33 cellular contexts compared by ENCODE assay signal in genomic region chr9:136259517-136259813, GRCh38. TPM values are rescaled to one million over a fixed set of nuclear protein-coding genes. Genes with fewer than 3 reads are reported as not detected.
DNase-seq lines count a peak whose midpoint lies in the region; ATAC-seq and TF ChIP-seq lines count a peak whose summit lies in the region.
"Had no signal": no experiment of that assay in that cellular context is flagged by ENCODE, and none has a peak within 500 bp of the region (broad histone marks: within the 10 kb centered on the region; RNA-seq: fewer than 3 reads in every experiment).

No MANE protein-coding gene starts in this region.

- no peaks in the 10 kb centered on the region for H3K4me1 Mint-ChIP-seq in endodermal cell
- H3K4me1 Mint-ChIP-seq: CD14-positive monocyte; CD8-positive, alpha-beta memory T cell had no signal

- no peak for ATAC-seq in Right ventricle myocardium inferior
- ATAC-seq in left ventricle myocardium superior: no peak
- peak; percentile 25 for ATAC-seq in omental fat pad (ENCODE audit: low FRiP score)
- ATAC-seq in HG03457 (IDR thresholded peaks at IDR 0.05; ENCODE audit: unreplicated experiment): no peak
- ATAC-seq: GM12878, HepG2 had no signal

- no peaks in the 10 kb centered on the region for H3K9me3 Mint-ChIP-seq in endodermal cell
- H3K9me3 Mint-ChIP-seq: CD14-positive monocyte; CD8-positive, alpha-beta memory T cell had no signal

- 73 to 78% methylated on average over 3 to 4 of the region's 4 CpGs for WGBS in endodermal cell (ENCODE audit: insufficient coverage in 1 of 2, insufficient read length in 1 of 2), 2 experiments

- H3K27me3 Mint-ChIP-seq in endodermal cell (ENCODE audit: insufficient read depth): no peaks in the 10 kb centered on the region

- H3K36me3 Mint-ChIP-seq in endodermal cell (ENCODE audit: low read depth): no peaks in the 10 kb centered on the region
- H3K36me3 Mint-ChIP-seq: CD14-positive monocyte; CD8-positive, alpha-beta memory T cell had no signal

- intact Hi-C loops in Right ventricle myocardium inferior (cut with DNase I): no loop called here
- intact Hi-C loops in left ventricle myocardium superior (cut with micrococcal nuclease): no loop called here

- H3K9ac ChIP-seq in endodermal cell (ENCODE audit: extremely low read depth, low read length, poor library complexity, severe bottlenecking): no peak overlapping the region
- H3K9ac ChIP-seq: GM23248 had no signal

- H3K27ac Mint-ChIP-seq in endodermal cell: no peak overlapping the region
- H3K27ac Mint-ChIP-seq: CD14-positive monocyte; CD8-positive, alpha-beta memory T cell had no signal

- DNase-seq in Right ventricle myocardium inferior (ENCODE audit: missing footprints): peak; percentile 47
- DNase-seq in left ventricle myocardium superior: no peak
- peak; percentile 27 for DNase-seq in NCI-H69 (lab: John Stamatoyannopoulos, UW)
- DNase-seq in endodermal cell: no peak
- DNase-seq in omental fat pad (ENCODE audit: low spot score): no peak
- DNase-seq in inferior parietal cortex (ENCODE audit: extremely low spot score): no peak
- no peak for DNase-seq in AML-193 (lab: John Stamatoyannopoulos, UW)
- DNase-seq: CD8-positive, alpha-beta memory T cell; GM23248; HCEC 1CT; Karpas-422; NCI-H1092 treated with DMSO at 0.1 percent for 48 hours; NCI-H1436; NCI-H187; NCI-H2081 treated with DMSO at 0.1 percent for 48 hours; NCI-H2171; NCI-H226; NCI-H510A; NCI-H748 treated with DMSO at 0.1 percent for 48 hours; NK-92 treated with Interleukin-12 subunit alpha and Interleukin-12 subunit beta, amount 100 ng/mL, for 24 hours; PC-9; SHP77; T-helper 1 cell had no signal

- TF ChIP-seq CTCF in endodermal cell (conservative IDR thresholded peaks at IDR 0.05) (no peak), omental fat pad (IDR thresholded peaks at IDR 0.05) (no peak)

- no peaks in the 10 kb centered on the region for H3K36me3 ChIP-seq in endodermal cell (ENCODE audit: control insufficient read depth, insufficient read depth, low read length)

- H3K4me3 Mint-ChIP-seq in endodermal cell: no peak overlapping the region
- H3K4me3 Mint-ChIP-seq: CD14-positive monocyte; CD8-positive, alpha-beta memory T cell had no signal

- H3K9me3 ChIP-seq in endodermal cell (ENCODE audit: control insufficient read depth, low read length): no peaks in the 10 kb centered on the region

- no peak overlapping the region for H3K4me3 ChIP-seq in endodermal cell (ENCODE audit: low read length)
- H3K4me3 ChIP-seq: GM12878, GM23248, PC-9 had no signal

- peaks cover 3% of the 10 kb centered on the region for H3K4me1 ChIP-seq in endodermal cell (ENCODE audit: control insufficient read depth, insufficient read depth, low read length)

- H3K27ac ChIP-seq in endodermal cell (ENCODE audit: low read depth, low read length): peak overlapping the region; percentile 32
- H3K27ac ChIP-seq: GM23248, PC-9 had no signal

- H3K27me3 ChIP-seq in endodermal cell (ENCODE audit: control insufficient read depth, insufficient read depth, low read length, poor library complexity, severe bottlenecking): no peaks in the 10 kb centered on the region

RNA-seq across cellular contexts. Expression of gene QSOX2, which starts 13.9 kb away (rescaled TPM):
- total RNA-seq in Right ventricle myocardium inferior: 8.3 TPM
- 8.7 TPM for total RNA-seq in left ventricle myocardium superior
- 10 to 100 TPM; 22.0 to 26.3 TPM for total RNA-seq in endodermal cell
- polyA plus RNA-seq in endodermal cell (2013, experiment 1 of 2): 29.8 TPM
- polyA plus RNA-seq in endodermal cell (2013, experiment 2 of 2): 26.3 TPM
- total RNA-seq in omental fat pad: 10 to 100 TPM in 1 of 4 donors, 1 to 10 TPM in 3; 5.6 to 18.5 (median 6.6) TPM

RNA-seq across cellular contexts. Expression of gene CCDC187, which starts 44.4 kb away (rescaled TPM):
- not detected for total RNA-seq in Right ventricle myocardium inferior
- total RNA-seq in left ventricle myocardium superior: not detected
- under 1 TPM; 0.04 to 0.09 TPM for total RNA-seq in endodermal cell
- 0.04 TPM for polyA plus RNA-seq in endodermal cell (2013, experiment 1 of 2)
- 0.04 TPM for polyA plus RNA-seq in endodermal cell (2013, experiment 2 of 2)
- total RNA-seq in omental fat pad: not detected
- total RNA-seq: CD8-positive, alpha-beta memory T cell; GM23248; M059J; RPMI7951; SK-MEL-5 had no signal
- polyA plus RNA-seq: CD14-positive monocyte; CD8-positive, alpha-beta memory T cell; GM23248 had no signal

RNA-seq across cellular contexts. Expression of gene LHX3, which starts 54.5 kb away (rescaled TPM):
- not detected for total RNA-seq in Right ventricle myocardium inferior
- not detected for total RNA-seq in left ventricle myocardium superior
- total RNA-seq in endodermal cell: not detected
- 0.11 TPM for polyA plus RNA-seq in endodermal cell (2013, experiment 1 of 2)
- polyA plus RNA-seq in endodermal cell (2013, experiment 2 of 2): not detected
- total RNA-seq in omental fat pad: not detected
- total RNA-seq: A172; CD8-positive, alpha-beta memory T cell; G401; GM12878; GM23248; HepG2; HT1080; M059J; RPMI7951; SK-MEL-5 had no signal
- polyA plus RNA-seq: CD14-positive monocyte; CD8-positive, alpha-beta memory T cell; GM12878; GM23248; HepG2 had no signal

Comparison
In these comparisons a context has a peak if more than half of its experiments do, and no peak if none do; other contexts are left out.
1. DNase-seq: peak in Right ventricle myocardium inferior (single experiment) and NCI-H69 (single experiment); none in left ventricle myocardium superior (single experiment), endodermal cell (single experiment), omental fat pad (single experiment), inferior parietal cortex (single experiment) and AML-193 (0 of 2).